Comparison of ENCODE assay signal across 8 cellular contexts in the genomic region with DNA sequence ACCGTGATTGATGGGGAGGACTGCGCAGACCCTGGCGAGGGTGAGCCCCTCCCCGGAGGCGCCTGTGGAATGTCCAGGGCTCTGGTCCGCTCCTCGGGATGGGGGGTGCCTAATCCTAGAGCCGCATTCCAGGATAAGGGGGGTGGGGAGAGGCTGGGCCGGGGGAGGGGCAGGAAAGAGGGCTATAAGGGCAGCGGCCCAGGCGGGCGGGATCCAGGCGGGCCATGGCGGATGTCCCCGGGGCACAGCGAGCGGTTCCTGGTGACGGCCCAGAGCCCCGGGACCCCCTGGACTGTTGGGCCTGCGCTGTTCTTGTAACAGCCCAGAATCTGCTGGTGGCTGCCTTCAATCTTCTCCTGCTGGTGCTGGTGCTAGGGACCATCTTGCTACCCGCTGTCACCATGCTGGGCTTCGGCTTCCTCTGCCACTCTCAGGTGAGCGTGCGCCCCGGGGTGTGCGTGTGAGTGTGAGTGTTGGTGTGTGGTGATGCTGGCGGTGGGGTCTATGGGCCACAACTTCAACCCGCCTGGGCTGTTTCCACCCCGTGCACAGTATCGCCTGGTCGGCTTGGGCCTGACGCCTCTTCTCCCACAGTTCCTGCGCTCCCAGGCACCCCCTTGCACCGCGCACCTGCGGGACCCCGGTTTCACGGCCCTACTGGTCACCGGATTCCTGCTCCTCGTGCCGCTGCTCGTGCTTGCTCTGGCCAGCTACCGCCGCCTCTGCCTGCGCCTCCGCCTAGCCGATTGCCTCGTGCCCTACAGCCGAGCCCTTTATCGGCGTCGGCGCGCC. TPM values are rescaled to one million over a fixed set of nuclear protein-coding genes. Genes with fewer than 3 reads are reported as not detected.
DNase-seq lines count a peak whose midpoint lies in the region; ATAC-seq and TF ChIP-seq lines count a peak whose summit lies in the region.

A gene with protein sequence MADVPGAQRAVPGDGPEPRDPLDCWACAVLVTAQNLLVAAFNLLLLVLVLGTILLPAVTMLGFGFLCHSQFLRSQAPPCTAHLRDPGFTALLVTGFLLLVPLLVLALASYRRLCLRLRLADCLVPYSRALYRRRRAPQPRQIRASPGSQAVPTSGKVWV (plus strand): TSS at position 216 of the 792 bp plus-strand sequence. CDS start 9 bp downstream, at position 225.

- no peaks in the 10 kb centered on the region for H3K27me3 ChIP-seq in parathyroid adenoma (ENCODE audit: control insufficient read depth, insufficient read depth, low read length)

- H3K4me2 ChIP-seq in parathyroid adenoma (ENCODE audit: low read length) = peak within 1 kb of the TSS; percentile 86

- no peaks in the 10 kb centered on the region for H3K9me3 ChIP-seq in parathyroid adenoma (ENCODE audit: control insufficient read depth, low read length)

- no peak for ATAC-seq in GM19023 (IDR thresholded peaks at IDR 0.05; ENCODE audit: unreplicated experiment)
- no peak for ATAC-seq in HG03442 (IDR thresholded peaks at IDR 0.05; ENCODE audit: unreplicated experiment)

- DNase-seq in T-helper 9 cell (peak; percentile 23), glomerular endothelial cell (ENCODE audit: extremely low read depth, low read depth, low spot score) (no peak), NCI-H510A treated with DMSO at 0.1 percent for 48 hours (lab: John Stamatoyannopoulos, UW) (no peak), hypothalamus (lab: John Stamatoyannopoulos, UW) (no peak)

- H3K4me1 ChIP-seq in parathyroid adenoma = peaks cover 20% of the 10 kb centered on the region

- H2AFZ ChIP-seq in parathyroid adenoma = no peak within 1 kb of the TSS

- H3K79me2 ChIP-seq in parathyroid adenoma = no peaks in the 10 kb centered on the region

- no peak within 1 kb of the TSS for H3K9ac ChIP-seq in parathyroid adenoma

- H3K27ac ChIP-seq in parathyroid adenoma = peak within 1 kb of the TSS; percentile 96

- H3K36me3 ChIP-seq in parathyroid adenoma (ENCODE audit: control insufficient read depth, insufficient read depth, low read length) = no peaks in the 10 kb centered on the region

- H3K4me3 ChIP-seq in GM08714 (ENCODE audit: low read length) = peak within 1 kb of the TSS; percentile 74; the same call in 1 of the 2 replicates
- H3K4me3 ChIP-seq in parathyroid adenoma (ENCODE audit: low read depth, low read length) = peak within 1 kb of the TSS; percentile 80

- TF ChIP-seq CTCF in parathyroid adenoma (IDR thresholded peaks at IDR 0.05) = no peak

RNA-seq across cellular contexts. Expression of the gene that starts here (rescaled TPM):
- 24.8 and 46.8 TPM in 2 replicates for total RNA-seq in glomerular endothelial cell
